ENCODE assay signal across 5 cellular contexts in genomic region chr9:68907910-68908309, GRCh38.
"Had no signal": no experiment of that assay in that cellular context is flagged by ENCODE, and none has a peak within 500 bp of the region (broad histone marks: within the 10 kb centered on the region; RNA-seq: fewer than 3 reads in every experiment).

No MANE protein-coding gene starts in this region.

- H3K4me3 ChIP-seq: GM23338, K562 had no signal

- H3K9me3 Mint-ChIP-seq: GM23338, H9 had no signal

- H3K4me2 ChIP-seq: GM23338 had no signal

- H2AFZ ChIP-seq: GM23338 had no signal

- DNase-seq: H9, HCEC 1CT, IMR-90 had no signal

- H3K4me3 Mint-ChIP-seq: GM23338, H9 had no signal

- ATAC-seq: GM23338, K562 had no signal

- H3K27ac Mint-ChIP-seq: GM23338 had no signal
